Comparison of ENCODE assay signal across 1 cellular context in the genomic region with DNA sequence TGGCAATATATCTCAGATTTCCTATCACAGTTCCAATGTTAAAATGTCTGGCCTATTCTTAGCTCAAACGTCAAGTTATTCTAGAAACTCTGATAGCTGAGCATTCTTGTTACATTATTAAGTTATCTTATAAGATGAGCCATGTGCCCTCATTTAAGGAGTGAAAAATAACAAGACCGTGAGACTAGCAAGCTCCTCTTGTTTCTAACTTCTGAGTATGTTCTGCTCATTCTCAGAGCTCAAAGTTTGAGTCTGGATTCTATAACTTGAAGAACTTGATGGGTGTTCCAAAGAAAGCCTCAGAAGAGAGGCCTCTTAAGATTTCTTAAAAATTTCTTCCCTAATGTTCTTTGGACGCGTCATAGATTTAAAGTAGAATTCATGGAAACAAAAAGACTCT.
TF ChIP-seq lines count a peak whose summit lies in the region.

No MANE protein-coding gene starts in this region.

TF ChIP-seq in HepG2, 621 proteins besides CTCF, POLR2A, EP300 and RAD21 (continued from another document):
- TF ChIP-seq, protein P1, sequence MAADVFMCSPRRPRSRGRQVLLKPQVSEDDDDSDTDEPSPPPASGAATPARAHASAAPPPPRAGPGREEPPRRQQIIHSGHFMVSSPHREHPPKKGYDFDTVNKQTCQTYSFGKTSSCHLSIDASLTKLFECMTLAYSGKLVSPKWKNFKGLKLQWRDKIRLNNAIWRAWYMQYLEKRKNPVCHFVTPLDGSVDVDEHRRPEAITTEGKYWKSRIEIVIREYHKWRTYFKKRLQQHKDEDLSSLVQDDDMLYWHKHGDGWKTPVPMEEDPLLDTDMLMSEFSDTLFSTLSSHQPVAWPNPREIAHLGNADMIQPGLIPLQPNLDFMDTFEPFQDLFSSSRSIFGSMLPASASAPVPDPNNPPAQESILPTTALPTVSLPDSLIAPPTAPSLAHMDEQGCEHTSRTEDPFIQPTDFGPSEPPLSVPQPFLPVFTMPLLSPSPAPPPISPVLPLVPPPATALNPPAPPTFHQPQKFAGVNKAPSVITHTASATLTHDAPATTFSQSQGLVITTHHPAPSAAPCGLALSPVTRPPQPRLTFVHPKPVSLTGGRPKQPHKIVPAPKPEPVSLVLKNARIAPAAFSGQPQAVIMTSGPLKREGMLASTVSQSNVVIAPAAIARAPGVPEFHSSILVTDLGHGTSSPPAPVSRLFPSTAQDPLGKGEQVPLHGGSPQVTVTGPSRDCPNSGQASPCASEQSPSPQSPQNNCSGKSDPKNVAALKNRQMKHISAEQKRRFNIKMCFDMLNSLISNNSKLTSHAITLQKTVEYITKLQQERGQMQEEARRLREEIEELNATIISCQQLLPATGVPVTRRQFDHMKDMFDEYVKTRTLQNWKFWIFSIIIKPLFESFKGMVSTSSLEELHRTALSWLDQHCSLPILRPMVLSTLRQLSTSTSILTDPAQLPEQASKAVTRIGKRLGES (CRISPR knock-in tag; IDR thresholded peaks at IDR 0.05; ENCODE audit: borderline replicate concordance) = no peak
- TF ChIP-seq, protein P2, sequence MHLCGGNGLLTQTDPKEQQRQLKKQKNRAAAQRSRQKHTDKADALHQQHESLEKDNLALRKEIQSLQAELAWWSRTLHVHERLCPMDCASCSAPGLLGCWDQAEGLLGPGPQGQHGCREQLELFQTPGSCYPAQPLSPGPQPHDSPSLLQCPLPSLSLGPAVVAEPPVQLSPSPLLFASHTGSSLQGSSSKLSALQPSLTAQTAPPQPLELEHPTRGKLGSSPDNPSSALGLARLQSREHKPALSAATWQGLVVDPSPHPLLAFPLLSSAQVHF (CRISPR knock-in tag; IDR thresholded peaks at IDR 0.05) = no peak
- no peak for TF ChIP-seq CENPX (CRISPR knock-in tag; IDR thresholded peaks at IDR 0.05)
- TF ChIP-seq, protein P3, sequence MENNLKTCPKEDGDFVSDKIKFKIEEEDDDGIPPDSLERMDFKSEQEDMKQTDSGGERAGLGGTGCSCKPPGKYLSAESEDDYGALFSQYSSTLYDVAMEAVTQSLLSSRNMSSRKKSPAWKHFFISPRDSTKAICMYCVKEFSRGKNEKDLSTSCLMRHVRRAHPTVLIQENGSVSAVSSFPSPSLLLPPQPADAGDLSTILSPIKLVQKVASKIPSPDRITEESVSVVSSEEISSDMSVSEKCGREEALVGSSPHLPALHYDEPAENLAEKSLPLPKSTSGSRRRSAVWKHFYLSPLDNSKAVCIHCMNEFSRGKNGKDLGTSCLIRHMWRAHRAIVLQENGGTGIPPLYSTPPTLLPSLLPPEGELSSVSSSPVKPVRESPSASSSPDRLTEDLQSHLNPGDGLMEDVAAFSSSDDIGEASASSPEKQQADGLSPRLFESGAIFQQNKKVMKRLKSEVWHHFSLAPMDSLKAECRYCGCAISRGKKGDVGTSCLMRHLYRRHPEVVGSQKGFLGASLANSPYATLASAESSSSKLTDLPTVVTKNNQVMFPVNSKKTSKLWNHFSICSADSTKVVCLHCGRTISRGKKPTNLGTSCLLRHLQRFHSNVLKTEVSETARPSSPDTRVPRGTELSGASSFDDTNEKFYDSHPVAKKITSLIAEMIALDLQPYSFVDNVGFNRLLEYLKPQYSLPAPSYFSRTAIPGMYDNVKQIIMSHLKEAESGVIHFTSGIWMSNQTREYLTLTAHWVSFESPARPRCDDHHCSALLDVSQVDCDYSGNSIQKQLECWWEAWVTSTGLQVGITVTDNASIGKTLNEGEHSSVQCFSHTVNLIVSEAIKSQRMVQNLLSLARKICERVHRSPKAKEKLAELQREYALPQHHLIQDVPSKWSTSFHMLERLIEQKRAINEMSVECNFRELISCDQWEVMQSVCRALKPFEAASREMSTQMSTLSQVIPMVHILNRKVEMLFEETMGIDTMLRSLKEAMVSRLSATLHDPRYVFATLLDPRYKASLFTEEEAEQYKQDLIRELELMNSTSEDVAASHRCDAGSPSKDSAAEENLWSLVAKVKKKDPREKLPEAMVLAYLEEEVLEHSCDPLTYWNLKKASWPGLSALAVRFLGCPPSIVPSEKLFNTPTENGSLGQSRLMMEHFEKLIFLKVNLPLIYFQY (CRISPR knock-in tag; IDR thresholded peaks at IDR 0.05; ENCODE audit: borderline replicate concordance) = no peak
- no peak for TF ChIP-seq ZNF160 (CRISPR knock-in tag; IDR thresholded peaks at IDR 0.05)
- TF ChIP-seq, protein P4, sequence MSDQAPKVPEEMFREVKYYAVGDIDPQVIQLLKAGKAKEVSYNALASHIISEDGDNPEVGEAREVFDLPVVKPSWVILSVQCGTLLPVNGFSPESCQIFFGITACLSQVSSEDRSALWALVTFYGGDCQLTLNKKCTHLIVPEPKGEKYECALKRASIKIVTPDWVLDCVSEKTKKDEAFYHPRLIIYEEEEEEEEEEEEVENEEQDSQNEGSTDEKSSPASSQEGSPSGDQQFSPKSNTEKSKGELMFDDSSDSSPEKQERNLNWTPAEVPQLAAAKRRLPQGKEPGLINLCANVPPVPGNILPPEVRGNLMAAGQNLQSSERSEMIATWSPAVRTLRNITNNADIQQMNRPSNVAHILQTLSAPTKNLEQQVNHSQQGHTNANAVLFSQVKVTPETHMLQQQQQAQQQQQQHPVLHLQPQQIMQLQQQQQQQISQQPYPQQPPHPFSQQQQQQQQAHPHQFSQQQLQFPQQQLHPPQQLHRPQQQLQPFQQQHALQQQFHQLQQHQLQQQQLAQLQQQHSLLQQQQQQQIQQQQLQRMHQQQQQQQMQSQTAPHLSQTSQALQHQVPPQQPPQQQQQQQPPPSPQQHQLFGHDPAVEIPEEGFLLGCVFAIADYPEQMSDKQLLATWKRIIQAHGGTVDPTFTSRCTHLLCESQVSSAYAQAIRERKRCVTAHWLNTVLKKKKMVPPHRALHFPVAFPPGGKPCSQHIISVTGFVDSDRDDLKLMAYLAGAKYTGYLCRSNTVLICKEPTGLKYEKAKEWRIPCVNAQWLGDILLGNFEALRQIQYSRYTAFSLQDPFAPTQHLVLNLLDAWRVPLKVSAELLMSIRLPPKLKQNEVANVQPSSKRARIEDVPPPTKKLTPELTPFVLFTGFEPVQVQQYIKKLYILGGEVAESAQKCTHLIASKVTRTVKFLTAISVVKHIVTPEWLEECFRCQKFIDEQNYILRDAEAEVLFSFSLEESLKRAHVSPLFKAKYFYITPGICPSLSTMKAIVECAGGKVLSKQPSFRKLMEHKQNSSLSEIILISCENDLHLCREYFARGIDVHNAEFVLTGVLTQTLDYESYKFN (CRISPR knock-in tag; conservative IDR thresholded peaks at IDR 0.05) = no peak
